In the genomic region with DNA sequence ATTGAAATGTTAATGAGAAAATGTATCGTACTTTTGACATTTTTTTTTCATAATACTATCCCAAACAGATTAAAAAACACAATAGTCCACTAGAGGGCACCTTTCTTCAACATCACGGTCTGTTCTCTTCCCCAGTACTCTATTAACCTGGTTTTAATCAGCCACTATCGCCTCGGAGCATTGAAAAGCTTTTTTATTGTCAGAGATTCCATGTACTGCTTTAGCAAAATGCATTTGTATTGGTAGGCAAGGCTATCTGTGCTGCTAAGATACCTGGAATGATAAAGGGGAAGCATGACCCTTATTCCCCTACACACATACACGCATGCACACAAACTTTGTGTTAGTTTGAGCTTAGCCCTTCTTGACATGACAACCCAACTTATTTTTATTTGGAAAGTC, we compare ENCODE assay signal across 8 cellular contexts. TPM values are rescaled to one million over a fixed set of nuclear protein-coding genes. Genes with fewer than 3 reads are reported as not detected.
DNase-seq lines count a peak whose midpoint lies in the region; ATAC-seq and TF ChIP-seq lines count a peak whose summit lies in the region.

No MANE protein-coding gene starts in this region.

- intact Hi-C loops in MCF 10A (cut with micrococcal nuclease) (loop anchor here (1.0 to 5.0 kb wide), 5 partner anchors 26 to 178 kb away; a partner anchor contains a TSS), right lobe of liver (cut with DNase I) (no loop called here)

- peaks cover 40% of the 10 kb centered on the region for H3K4me1 Mint-ChIP-seq in MCF 10A (ENCODE audit: insufficient read depth, unreplicated experiment)

- H3K4me3 ChIP-seq in right lobe of liver = no peak overlapping the region

- no peaks in the 10 kb centered on the region for H3K27me3 Mint-ChIP-seq in MCF 10A (ENCODE audit: insufficient read depth, unreplicated experiment)

- H3K4me1 ChIP-seq in right lobe of liver = peaks cover 0 to 22% (median 7%) of the 10 kb centered on the region in 4 donors

- no peak overlapping the region for H3K27ac ChIP-seq in right lobe of liver

- peak; percentile 38 for TF ChIP-seq CTCF in MCF 10A (IDR thresholded peaks at IDR 0.05; ENCODE audit: unreplicated experiment)
- peak; percentile 40 to 66 (median 59) for TF ChIP-seq CTCF in right lobe of liver (IDR thresholded peaks at IDR 0.05)

- peak overlapping the region; percentile 84 for H3K27ac Mint-ChIP-seq in MCF 10A (ENCODE audit: low read depth, unreplicated experiment)

- no peaks in the 10 kb centered on the region for H3K9me3 Mint-ChIP-seq in MCF 10A (ENCODE audit: unreplicated experiment)

- no peaks in the 10 kb centered on the region for H3K36me3 ChIP-seq in right lobe of liver

- no peaks in the 10 kb centered on the region for H3K9me3 ChIP-seq in right lobe of liver

- no peaks in the 10 kb centered on the region for H3K27me3 ChIP-seq in right lobe of liver

- no peaks in the 10 kb centered on the region for H3K36me3 Mint-ChIP-seq in MCF 10A (ENCODE audit: insufficient read depth, unreplicated experiment)

- no TSS peak for BruUV-seq in MCF 10A (replicated peaks; lab: Mats Ljungman, UMichigan)

- POLR2A ChIA-PET in MCF 10A (lab: Yijun Ruan, JAX) = interaction anchor here (0.6 to 10.1 kb wide), 18 partner anchors 8 to 178 kb away, joined by 3 to 101 read pairs (median 10); a partner anchor contains a TSS

- DNase-seq in GDM1 (lab: John Stamatoyannopoulos, UW) (peak; percentile 20), NCI-H460 (ENCODE audit: extremely low read depth, low read depth) (peak; percentile 36), MCF 10A (ENCODE audit: unreplicated experiment) (peak; percentile 71), right lobe of liver (no peak), ecto neural progenitor cell (ENCODE audit: low spot score) (no peak)
- no peak for DNase-seq in stimulated activated CD4-positive, alpha-beta T cell treated with anti-CD3 and anti-CD28 coated beads, Interleukin-4, amount 100 ng/mL, for 24 hours

- WGBS in right lobe of liver (ENCODE audit: insufficient coverage, low coverage, low lambda C conversion rate, missing lambda C conversion rate) = 18% methylated on average over 5 of the region's 5 CpGs

- no peak overlapping the region for H3K4me3 Mint-ChIP-seq in MCF 10A (ENCODE audit: unreplicated experiment)

- peak; percentile 38 for ATAC-seq in HG03045 (IDR thresholded peaks at IDR 0.05; ENCODE audit: unreplicated experiment)
- peak; percentile 68 to 80 (median 71) for ATAC-seq in right lobe of liver
- ATAC-seq in GM21786 (IDR thresholded peaks at IDR 0.05; ENCODE audit: unreplicated experiment) = no peak

- CTCF ChIA-PET in MCF 10A (lab: Yijun Ruan, JAX) = interaction anchor here (0.6 to 6.9 kb wide), 42 partner anchors 10 to 1131 kb away, joined by 3 to 179 read pairs (median 6); a partner anchor contains a TSS

- no peak for TF ChIP-seq POLR2A in right lobe of liver (IDR thresholded peaks at IDR 0.05)

RNA-seq across cellular contexts. Expression of a gene that starts 11.1 kb away (rescaled TPM):
- total RNA-seq in NCI-H460 (2014; rRNA removed; shearing (Covaris generic)) = 0.35 and 1.9 TPM in 2 replicates
- polyA plus RNA-seq in NCI-H460 (2014; cell fraction: nucleus; rRNA removed) = 0.91 and 3.4 TPM in 2 replicates
- total RNA-seq in MCF 10A (2022) (1.2 and 5.9 TPM in 2 replicates), right lobe of liver (1 to 10 TPM in 5 of 6 experiments, under 1 TPM in 1; 0.74 to 2.8 (median 1.9) TPM)

Comparison
In these comparisons a context has a peak if more than half of its experiments do, and no peak if none do; other contexts are left out.
1. DNase-seq: peak in GDM1 (single experiment), NCI-H460 (single experiment) and MCF 10A (single experiment); none in right lobe of liver (0 of 3), stimulated activated CD4-positive, alpha-beta T cell treated with anti-CD3 and anti-CD28 coated beads, Interleukin-4, amount 100 ng/mL, for 24 hours (single experiment) and ecto neural progenitor cell (single experiment).